Comparison of ENCODE assay signal across 19 cellular contexts in genomic region chr12:52876371-52876770, GRCh38. TPM values are rescaled to one million over a fixed set of nuclear protein-coding genes. Genes with fewer than 3 reads are reported as not detected.
A peak's percentile ranks its signal among the peaks of the same experiment; 100 is the strongest.
DNase-seq lines count a peak whose midpoint lies in the region; ATAC-seq and TF ChIP-seq lines count a peak whose summit lies in the region.
"Had no signal": no experiment of that assay in that cellular context is flagged by ENCODE, and none has a peak within 500 bp of the region (broad histone marks: within the 10 kb centered on the region; RNA-seq: fewer than 3 reads in every experiment).

No MANE protein-coding gene starts in this region.

- no peak for TF ChIP-seq CTCF in esophagus squamous epithelium (IDR thresholded peaks at IDR 0.05)

- peaks cover 68 to 91% (median 70%) of the 10 kb centered on the region in 3 donors for H3K4me1 ChIP-seq in esophagus squamous epithelium

- peak overlapping the region; percentile 93 to 99 (median 97) for H3K27ac ChIP-seq in esophagus squamous epithelium
- H3K27ac ChIP-seq: BLaER1, brain microvascular endothelial cell, gastrocnemius medialis had no signal

- DNase-seq in DMS79 treated with DMSO at 0.1 percent for 48 hours (lab: John Stamatoyannopoulos, UW) (peak; percentile 48), NCI-H510A treated with DMSO at 0.1 percent for 48 hours (lab: John Stamatoyannopoulos, UW) (peak; percentile 65), esophagus squamous epithelium (lab: John Stamatoyannopoulos, UW) (no peak), sciatic nerve (ENCODE audit: low spot score) (peak; percentile 75), NCI-H1092 treated with DMSO at 0.1 percent for 48 hours (lab: John Stamatoyannopoulos, UW) (no peak), erythroblast (lab: John Stamatoyannopoulos, UW) (no peak)
- DNase-seq: activated CD8-positive, alpha-beta memory T cell treated with anti-CD3 and anti-CD28 coated beads, Interleukin-2, amount 10 ng/mL, durations not matched to agents 7 days and 5 days; activated naive CD4-positive, alpha-beta T cell treated with anti-CD3 and anti-CD28 coated beads, Interleukin-2, amount 10 ng/mL, durations not matched to agents 7 days and 5 days; brain microvascular endothelial cell; effector CD4-positive, alpha-beta T cell; gastrocnemius medialis; immature natural killer cell; NCI-H187 treated with DMSO at 0.1 percent for 48 hours; SW 1271 had no signal

- intact Hi-C loops in esophagus squamous epithelium (cut with DNase I) (loop anchor here (5.0 to 10.0 kb wide), 3 partner anchors 294 to 724 kb away; partner anchors contain the start of gene KRT5), sciatic nerve (cut with DNase I) (loop anchor here (5.0 to 10.0 kb wide), 2 partner anchors 294 to 502 kb away; no protein-coding TSS in a partner anchor)

- WGBS in esophagus squamous epithelium, 2 donors, result 45 to 74% methylated on average over 6 to 7 of the region's 7 CpGs

- H3K27me3 ChIP-seq in esophagus squamous epithelium, result peaks cover 0 to 8% (median 0%) of the 10 kb centered on the region in 4 donors
- H3K27me3 ChIP-seq: BLaER1, brain microvascular endothelial cell, tibial nerve had no signal

- H3K36me3 ChIP-seq in esophagus squamous epithelium, result no peaks in the 10 kb centered on the region
- H3K36me3 ChIP-seq: BLaER1, brain microvascular endothelial cell, gastrocnemius medialis, tibial nerve had no signal

- TF ChIP-seq POLR2A in esophagus squamous epithelium (IDR thresholded peaks at IDR 0.05) (peak in 1 of 4 donors; percentile 5), erythroblast (IDR thresholded peaks at IDR 0.05; ENCODE audit: low read length) (no peak)

- ATAC-seq in sciatic nerve (no peak), HG03025 (IDR thresholded peaks at IDR 0.05; ENCODE audit: low FRiP score, unreplicated experiment) (no peak), GM21526 (IDR thresholded peaks at IDR 0.05; ENCODE audit: low FRiP score, unreplicated experiment) (no peak)
- ATAC-seq: activated CD8-positive, alpha-beta memory T cell treated with anti-CD3 and anti-CD28 coated beads, Interleukin-2, amount 10 ng/mL, durations not matched to agents 7 days and 5 days; gastrocnemius medialis had no signal

- no peak overlapping the region for H3K4me3 ChIP-seq in esophagus squamous epithelium
- H3K4me3 ChIP-seq: BLaER1, gastrocnemius medialis, tibial nerve had no signal

- H3K9me3 ChIP-seq in esophagus squamous epithelium, result no peaks in the 10 kb centered on the region
- H3K9me3 ChIP-seq: BLaER1, gastrocnemius medialis, tibial nerve had no signal

RNA-seq across cellular contexts. Expression of gene KRT78, which starts 27.6 kb away (rescaled TPM):
- total RNA-seq in esophagus squamous epithelium (100 to 1,000 TPM; 194 to 481 (median 307) TPM), sciatic nerve (not detected)
- total RNA-seq: activated CD8-positive, alpha-beta memory T cell treated with anti-CD3 and anti-CD28 coated beads, Interleukin-2, amount 10 ng/mL, durations not matched to agents 7 days and 5 days; gastrocnemius medialis; progenitor cell of endocrine pancreas had no signal

RNA-seq across cellular contexts. Expression of gene KRT8, which starts 28.5 kb away (rescaled TPM):
- total RNA-seq in esophagus squamous epithelium, result 10 to 100 TPM; 27.2 to 50.2 (median 38.2) TPM
- 9.6 TPM for total RNA-seq in sciatic nerve

RNA-seq across cellular contexts. Expression of gene KRT79, which starts 42.3 kb away (rescaled TPM):
- total RNA-seq in esophagus squamous epithelium, result 1 to 10 TPM in 1 of 4 donors, not detected in 3; 1.8 TPM
- not detected for total RNA-seq in sciatic nerve
- total RNA-seq: gastrocnemius medialis, progenitor cell of endocrine pancreas had no signal

Comparison
In these comparisons a context has a peak if more than half of its experiments do, and no peak if none do; other contexts are left out.
1. DNase-seq: peak in DMS79 treated with DMSO at 0.1 percent for 48 hours (single experiment), NCI-H510A treated with DMSO at 0.1 percent for 48 hours (single experiment) and sciatic nerve (single experiment); none in esophagus squamous epithelium (single experiment), NCI-H1092 treated with DMSO at 0.1 percent for 48 hours (single experiment) and erythroblast (0 of 2).
2. RNA of gene KRT78, which starts 27.6 kb away (total RNA-seq): 194 to 481 TPM in esophagus squamous epithelium; not detected in sciatic nerve (single experiment); every median in the first group is over 100 times any median in the second.